In the genomic region with DNA sequence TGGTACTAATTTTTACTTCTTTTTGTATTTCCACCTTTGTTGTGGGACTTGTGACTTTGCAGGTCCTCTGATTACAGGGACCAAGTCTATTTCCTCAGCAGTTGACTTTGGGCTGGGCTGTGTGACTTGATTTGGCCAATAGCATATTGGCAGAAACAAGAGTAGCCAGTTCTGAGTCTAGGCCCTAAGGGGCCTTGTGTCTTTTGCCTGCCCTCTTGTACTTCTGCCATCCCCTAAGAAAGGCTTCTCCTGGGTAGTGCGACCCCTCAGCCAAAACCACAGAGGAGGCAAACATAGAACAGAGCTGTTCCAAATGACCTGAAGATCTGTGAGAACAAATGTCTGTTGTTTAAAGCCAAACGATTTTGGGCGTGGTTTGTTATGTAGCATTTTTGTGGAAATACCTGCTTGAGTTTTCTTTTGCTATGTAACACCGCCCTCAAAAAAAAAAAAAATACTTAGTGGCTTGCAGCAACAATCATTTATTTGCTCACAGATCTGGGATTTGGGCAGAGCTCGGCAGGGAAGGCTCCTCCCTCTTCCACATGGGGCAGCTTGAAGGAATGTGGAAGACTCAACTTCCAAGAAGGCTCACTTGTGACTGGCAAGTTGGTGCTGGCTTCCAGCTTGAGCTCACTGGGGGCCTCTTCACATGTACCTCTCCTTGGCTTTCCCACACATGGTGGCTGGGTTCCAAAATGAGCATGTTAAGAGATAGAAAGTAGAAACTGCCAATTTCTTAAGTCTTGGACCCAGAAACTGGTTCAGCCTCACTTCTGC, we compare ENCODE assay signal across 22 cellular contexts.
"Had no signal": no experiment of that assay in that cellular context is flagged by ENCODE, and none has a peak within 500 bp of the region (broad histone marks: within the 10 kb centered on the region; RNA-seq: fewer than 3 reads in every experiment).

No MANE protein-coding gene starts in this region.

- H3K9me3 ChIP-seq: breast epithelium, gastrocnemius medialis, right atrium auricular region, testis, transverse colon, uterus had no signal

- H3K36me3 ChIP-seq: breast epithelium, gastrocnemius medialis, neural progenitor cell, right atrium auricular region, transverse colon, uterus had no signal

- H3K27me3 ChIP-seq: breast epithelium, gastrocnemius medialis, neural progenitor cell, right atrium auricular region, testis, transverse colon, uterus had no signal

- H3K4me3 ChIP-seq: breast epithelium, gastrocnemius medialis, neural progenitor cell, right atrium auricular region, testis, transverse colon, uterus had no signal

- H3K27ac ChIP-seq: gastrocnemius medialis, neural progenitor cell, parathyroid adenoma, right atrium auricular region, testis, transverse colon, uterus had no signal

- ATAC-seq: activated naive CD8-positive, alpha-beta T cell treated with anti-CD3 and anti-CD28 coated beads, Interleukin-2, amount 50 U/mL, for 24 hours; activated T-cell treated with anti-CD3 and anti-CD28 coated beads, Interleukin-2, amount 50 U/mL, for 4 hours; activated T-helper 17 cell treated with anti-CD3 and anti-CD28 coated beads, Interleukin-2, amount 50 U/mL, for 72 hours; gastrocnemius medialis; left colon; natural killer cell had no signal

- DNase-seq: activated CD4-positive, alpha-beta memory T cell treated with anti-CD3 and anti-CD28 coated beads, Interleukin-2, amount 10 ng/mL, durations not matched to agents 7 days and 5 days; activated CD4-positive, alpha-beta T cell treated with anti-CD3 and anti-CD28 coated beads, Interleukin-2, amount 10 ng/mL, durations not matched to agents 24 days and 14 days; activated CD4-positive, CD25-positive, alpha-beta regulatory T cell treated with anti-CD3 and anti-CD28 coated beads, Interleukin-2, amount 50 U/mL, for 72 hours; activated naive CD8-positive, alpha-beta T cell treated with anti-CD3 and anti-CD28 coated beads, Interleukin-2, amount 50 U/mL, for 24 hours; activated T-cell treated with anti-CD3 and anti-CD28 coated beads, Interleukin-2, amount 50 U/mL, for 4 hours; endodermal cell; gastrocnemius medialis; glutamatergic neuron; kidney; left colon; natural killer cell; occipital lobe; stimulated activated naive CD4-positive, alpha-beta T cell; T-helper 2 cell; testis; transverse colon; uterus had no signal

- H3K4me1 ChIP-seq: breast epithelium, gastrocnemius medialis, parathyroid adenoma, right atrium auricular region, testis, transverse colon, uterus had no signal
